Comparison of ENCODE assay signal across 25 cellular contexts in genomic region chr1:205072881-205073280, GRCh38. TPM values are rescaled to one million over a fixed set of nuclear protein-coding genes. Genes with fewer than 3 reads are reported as not detected.
DNase-seq lines count a peak whose midpoint lies in the region; FAIRE-seq and TF ChIP-seq lines count a peak whose summit lies in the region.
"Had no signal": no experiment of that assay in that cellular context is flagged by ENCODE, and none has a peak within 500 bp of the region (broad histone marks: within the 10 kb centered on the region; RNA-seq: fewer than 3 reads in every experiment).

No MANE protein-coding gene starts in this region.

- no peaks in the 10 kb centered on the region for H3K4me1 ChIP-seq in breast epithelium
- H3K4me1 ChIP-seq in keratinocyte (ENCODE audit: control insufficient read depth, extremely low read depth, insufficient read depth, low read length): peaks cover 20% of the 10 kb centered on the region
- H3K4me1 ChIP-seq: Peyer's patch had no signal

- dilution Hi-C loops in keratinocyte (cut with MboI; ENCODE audit: extremely low pct_ligation_motif_present, low sequenced_read_pairs): no loop called here

- no peaks in the 10 kb centered on the region for H4K20me1 ChIP-seq in keratinocyte (ENCODE audit: control insufficient read depth, extremely low read depth, insufficient read depth, low read length)

- H3K27me3 ChIP-seq in breast epithelium (no peaks in the 10 kb centered on the region), keratinocyte (ENCODE audit: control insufficient read depth, extremely low read depth, insufficient read depth, low read length) (no peaks in the 10 kb centered on the region)
- H3K27me3 ChIP-seq: MG63, Peyer's patch had no signal

- DNase-seq in MCF 10A (ENCODE audit: unreplicated experiment): peak; percentile 96
- no peak for DNase-seq in breast epithelium (ENCODE audit: low spot score in 2 of 2)
- DNase-seq in epithelial cell of esophagus (ENCODE audit: low read depth): peak; percentile 74
- peak; percentile 55 for DNase-seq in keratinocyte (ENCODE audit: low read depth, low spot score)
- DNase-seq in NCI-H1436 (lab: John Stamatoyannopoulos, UW): no peak
- no peak for DNase-seq in NCI-H510A (lab: John Stamatoyannopoulos, UW)
- no peak for DNase-seq in stimulated activated CD4-positive, alpha-beta T cell treated with anti-CD3 and anti-CD28 coated beads, Interleukin-4, amount 100 ng/mL, for 4 hours
- DNase-seq: 8988T; Calu3; CD8-positive, alpha-beta memory T cell; Kasumi-1; NCI-H1048; NCI-H146; NCI-H2029; NCI-H345; NCI-H524 treated with DMSO at 0.1 percent for 48 hours; NCI-H82 had no signal

- peak overlapping the region; percentile 45 for H3K9ac ChIP-seq in keratinocyte (ENCODE audit: control insufficient read depth, extremely low read depth, insufficient read depth, low read length)

- H3K27ac ChIP-seq in breast epithelium (no peak overlapping the region), keratinocyte (ENCODE audit: control insufficient read depth, insufficient read depth, low read length) (peak overlapping the region; percentile 70)
- H3K27ac ChIP-seq: C4-2B, Peyer's patch had no signal

- H2AFZ ChIP-seq in keratinocyte (ENCODE audit: control insufficient read depth, low read length): no peak overlapping the region

- H3K4me3 ChIP-seq in breast epithelium (no peak overlapping the region), epithelial cell of esophagus (ENCODE audit: low read length) (no peak overlapping the region), keratinocyte (ENCODE audit: control insufficient read depth in 2 of 3, extremely low read depth in 1 of 3, insufficient read depth in 2 of 3, low read depth in 1 of 3, low read length in 3 of 3) (no peak overlapping the region)
- H3K4me3 ChIP-seq: MG63, Peyer's patch had no signal

- peak overlapping the region; percentile 95 for H3K27ac Mint-ChIP-seq in MCF 10A (ENCODE audit: low read depth, unreplicated experiment)

- BruUV-seq in MCF 10A (replicated peaks; lab: Mats Ljungman, UMichigan): no TSS peak

- no peaks in the 10 kb centered on the region for H3K9me1 ChIP-seq in keratinocyte (ENCODE audit: control insufficient read depth, extremely low read depth, insufficient read depth, low read length)

- H3K36me3 ChIP-seq in breast epithelium (no peaks in the 10 kb centered on the region), keratinocyte (ENCODE audit: control insufficient read depth in 2 of 2, extremely low read depth in 1 of 2, insufficient read depth in 2 of 2, low read length in 2 of 2) (no peaks in the 10 kb centered on the region)
- H3K36me3 ChIP-seq: MG63, Peyer's patch had no signal

- peak overlapping the region; percentile 62 for H3K4me2 ChIP-seq in keratinocyte (ENCODE audit: control insufficient read depth, extremely low read depth, insufficient read depth, low read depth, low read length)

- intact Hi-C loops in MCF 10A (cut with micrococcal nuclease): loop anchor here (5.0 kb wide), 1 partner anchor 49 kb away; the partner anchor contains the start of gene RBBP5
- intact Hi-C loops in breast epithelium (cut with DNase I; ENCODE audit: low total_unique reads): no loop called here

- H3K36me3 Mint-ChIP-seq in MCF 10A (ENCODE audit: insufficient read depth, unreplicated experiment): no peaks in the 10 kb centered on the region
- H3K36me3 Mint-ChIP-seq: CD8-positive, alpha-beta memory T cell had no signal

- FAIRE-seq in keratinocyte (lab: Jason Lieb, UNC): peak; percentile 74
- FAIRE-seq: G401.6, GM12892, GM18507 had no signal

- POLR2A ChIA-PET in MCF 10A (lab: Yijun Ruan, JAX): interaction anchor here (0.9 to 6.9 kb wide), 7 partner anchors 11 to 556 kb away, joined by 3 to 53 read pairs (median 5); partner anchors contain the start of genes MDM4, RBBP5 and TMEM81

- H3K79me2 ChIP-seq in keratinocyte (ENCODE audit: control insufficient read depth, insufficient read depth, low read length): no peaks in the 10 kb centered on the region

- CTCF ChIA-PET in MCF 10A (lab: Yijun Ruan, JAX): interaction anchor here (0.6 to 10.7 kb wide), 9 partner anchors 10 to 184 kb away, joined by 3 to 182 read pairs (median 4); no protein-coding TSS in a partner anchor

- H3K9me3 ChIP-seq in breast epithelium: no peaks in the 10 kb centered on the region
- no peaks in the 10 kb centered on the region for H3K9me3 ChIP-seq in keratinocyte (ENCODE audit: control insufficient read depth, low read depth, low read length)
- H3K9me3 ChIP-seq: MG63, Peyer's patch had no signal

- H3K4me3 Mint-ChIP-seq in MCF 10A (ENCODE audit: unreplicated experiment): peak overlapping the region; percentile 10
- H3K4me3 Mint-ChIP-seq: CD8-positive, alpha-beta memory T cell had no signal

- TF ChIP-seq POLR2A in breast epithelium (IDR thresholded peaks at IDR 0.05): no peak

- peaks cover 33% of the 10 kb centered on the region for H3K4me1 Mint-ChIP-seq in MCF 10A (ENCODE audit: insufficient read depth, unreplicated experiment)
- H3K4me1 Mint-ChIP-seq: CD8-positive, alpha-beta memory T cell had no signal

- TF ChIP-seq CTCF in MCF 10A (IDR thresholded peaks at IDR 0.05; ENCODE audit: unreplicated experiment) (no peak), breast epithelium (IDR thresholded peaks at IDR 0.05) (no peak), epithelial cell of esophagus (IDR thresholded peaks at IDR 0.05; ENCODE audit: insufficient read depth, low read depth, low read length, missing control alignments) (no peak), keratinocyte (optimal IDR thresholded peaks at IDR 0.05 in 1 of 3, IDR thresholded peaks at IDR 0.05 in 1 of 3, conservative IDR thresholded peaks at IDR 0.05 in 1 of 3; ENCODE audit: extremely low read depth in 1 of 3, insufficient read depth in 2 of 3, low read length in 3 of 3) (no peak)

- H3K27me3 Mint-ChIP-seq in MCF 10A (ENCODE audit: insufficient read depth, unreplicated experiment): no peaks in the 10 kb centered on the region

- H3K9me3 Mint-ChIP-seq in MCF 10A (ENCODE audit: unreplicated experiment): no peaks in the 10 kb centered on the region
- H3K9me3 Mint-ChIP-seq: CD8-positive, alpha-beta memory T cell had no signal

RNA-seq across cellular contexts. Expression of gene TMEM81, which starts 11.4 kb away (rescaled TPM):
- total RNA-seq in MCF 10A (2022): 4.2 and 4.8 TPM in 2 replicates
- total RNA-seq in breast epithelium: 1 to 10 TPM; 2.5 to 3.2 (median 2.6) TPM
- 1.4 to 1.7 TPM (median 1.6 TPM) in 3 replicates for polyA plus RNA-seq in keratinocyte
- polyA plus RNA-seq in keratinocyte (2011; ENCODE audit: low read depth): 0.86 TPM
- polyA plus RNA-seq in keratinocyte (2011; cell fraction: cytosol; rRNA removed): 0.99 and 1.3 TPM in 2 replicates
- 3.7 and 3.9 TPM in 2 replicates for polyA plus RNA-seq in keratinocyte (2011; cell fraction: nucleus; rRNA removed)
- 1.5 and 3.6 TPM in 2 replicates for polyA plus RNA-seq in keratinocyte (2012; ENCODE audit: low replicate concordance)
- 0.23 to 4.6 TPM (median 2.4 TPM) in 3 replicates for polyA minus RNA-seq in keratinocyte
- not detected for polyA minus RNA-seq in keratinocyte (2011; cell fraction: cytosol; rRNA and poly(A)+ RNA removed)
- polyA minus RNA-seq in keratinocyte (2011; cell fraction: nucleus; rRNA and poly(A)+ RNA removed): 1.5 and 2.4 TPM in 2 replicates

RNA-seq across cellular contexts. Expression of gene CNTN2, which starts 29.9 kb away (rescaled TPM):
- total RNA-seq in MCF 10A (2022) (0.05 TPM in 1 of 2 replicates, not detected in the other), breast epithelium (not detected)
- not detected in 3 replicates for polyA plus RNA-seq in keratinocyte
- not detected for polyA plus RNA-seq in keratinocyte (2011; ENCODE audit: low read depth)
- not detected in 2 replicates for polyA plus RNA-seq in keratinocyte (2011; cell fraction: cytosol; rRNA removed)
- 0.05 TPM in 1 of 2 replicates, not detected in the other for polyA plus RNA-seq in keratinocyte (2011; cell fraction: nucleus; rRNA removed)
- 0.34 TPM in 1 of 2 replicates, not detected in the other for polyA plus RNA-seq in keratinocyte (2012; ENCODE audit: low replicate concordance)
- polyA minus RNA-seq in keratinocyte: not detected in 3 replicates
- polyA minus RNA-seq in keratinocyte (2011; cell fraction: cytosol; rRNA and poly(A)+ RNA removed): not detected
- polyA minus RNA-seq in keratinocyte (2011; cell fraction: nucleus; rRNA and poly(A)+ RNA removed): 0.11 and 0.23 TPM in 2 replicates
- total RNA-seq: Calu3; CD8-positive, alpha-beta memory T cell; Daoy; SK-MEL-5 had no signal
- polyA plus RNA-seq: CD8-positive, alpha-beta memory T cell had no signal

RNA-seq across cellular contexts. Expression of gene RBBP5, which starts 48.9 kb away (rescaled TPM):
- 24.8 and 30.4 TPM in 2 replicates for total RNA-seq in MCF 10A (2022)
- total RNA-seq in breast epithelium: 10 to 100 TPM; 15.7 to 25.5 (median 15.8) TPM
- 8.8 to 12.3 TPM (median 11.1 TPM) in 3 replicates for polyA plus RNA-seq in keratinocyte
- 8.8 TPM for polyA plus RNA-seq in keratinocyte (2011; ENCODE audit: low read depth)
- 6.0 and 10.0 TPM in 2 replicates for polyA plus RNA-seq in keratinocyte (2011; cell fraction: cytosol; rRNA removed)
- 8.2 and 11.1 TPM in 2 replicates for polyA plus RNA-seq in keratinocyte (2011; cell fraction: nucleus; rRNA removed)
- polyA plus RNA-seq in keratinocyte (2012; ENCODE audit: low replicate concordance): 8.3 TPM in 2 replicates
- polyA minus RNA-seq in keratinocyte: 4.3 to 35.3 TPM (median 14.1 TPM) in 3 replicates
- polyA minus RNA-seq in keratinocyte (2011; cell fraction: cytosol; rRNA and poly(A)+ RNA removed): 13.8 TPM
- polyA minus RNA-seq in keratinocyte (2011; cell fraction: nucleus; rRNA and poly(A)+ RNA removed): 10.4 and 16.1 TPM in 2 replicates

Comparison
In these comparisons a context has a peak if more than half of its experiments do, and no peak if none do; other contexts are left out.
1. DNase-seq: peak in MCF 10A (single experiment), epithelial cell of esophagus (single experiment) and keratinocyte (single experiment); none in breast epithelium (0 of 2), NCI-H1436 (single experiment), NCI-H510A (single experiment) and stimulated activated CD4-positive, alpha-beta T cell treated with anti-CD3 and anti-CD28 coated beads, Interleukin-4, amount 100 ng/mL, for 4 hours (0 of 2).